ENCODE assay signal across 21 cellular contexts in genomic region chr18:10201655-10202054, GRCh38.
DNase-seq lines count a peak whose midpoint lies in the region; ATAC-seq and TF ChIP-seq lines count a peak whose summit lies in the region.
"Had no signal": no experiment of that assay in that cellular context is flagged by ENCODE, and none has a peak within 500 bp of the region (broad histone marks: within the 10 kb centered on the region; RNA-seq: fewer than 3 reads in every experiment).

No MANE protein-coding gene starts in this region.

- H2AFZ ChIP-seq in PC-3 (ENCODE audit: low read length): no peak overlapping the region
- H2AFZ ChIP-seq: GM23248 had no signal

- no peak overlapping the region for H3K4me2 ChIP-seq in PC-3 (ENCODE audit: low read length)
- H3K4me2 ChIP-seq: BLaER1 had no signal

- H3K27ac ChIP-seq in PC-3 (ENCODE audit: low read length): no peak overlapping the region
- H3K27ac ChIP-seq: BLaER1, GM23248, HL-60 had no signal

- no peak for TF ChIP-seq CTCF in glutamatergic neuron (IDR thresholded peaks at IDR 0.05; ENCODE audit: partially characterized antibody, unreplicated experiment)
- TF ChIP-seq CTCF in PC-3 (conservative IDR thresholded peaks at IDR 0.05; ENCODE audit: low read depth, low read length): no peak

- intact Hi-C loops in PC-3 (cut with micrococcal nuclease): no loop called here

- no peaks in the 10 kb centered on the region for H3K9me3 ChIP-seq in PC-3 (ENCODE audit: low read length)
- H3K9me3 ChIP-seq: BLaER1 had no signal

- H3K4me3 Mint-ChIP-seq in glutamatergic neuron (ENCODE audit: unreplicated experiment): peak overlapping the region; percentile 8
- H3K4me3 Mint-ChIP-seq: IgD-negative memory B cell had no signal

- H3K27ac Mint-ChIP-seq in glutamatergic neuron (ENCODE audit: unreplicated experiment): no peak overlapping the region
- H3K27ac Mint-ChIP-seq: IgD-negative memory B cell had no signal

- no peak overlapping the region for H3K9ac ChIP-seq in PC-3 (ENCODE audit: low read length)
- H3K9ac ChIP-seq: BLaER1, GM23248 had no signal

- H3K79me2 ChIP-seq in PC-3 (ENCODE audit: low read length): no peaks in the 10 kb centered on the region

- H3K36me3 Mint-ChIP-seq in glutamatergic neuron (ENCODE audit: unreplicated experiment): no peaks in the 10 kb centered on the region
- H3K36me3 Mint-ChIP-seq: IgD-negative memory B cell had no signal

- no peaks in the 10 kb centered on the region for H3K36me3 ChIP-seq in PC-3 (ENCODE audit: low read depth, low read length)
- H3K36me3 ChIP-seq: BLaER1 had no signal

- H3K27me3 Mint-ChIP-seq in glutamatergic neuron (ENCODE audit: unreplicated experiment): peaks cover 6% of the 10 kb centered on the region

- H4K20me1 ChIP-seq in PC-3 (ENCODE audit: low read length): no peaks in the 10 kb centered on the region
- H4K20me1 ChIP-seq: BLaER1 had no signal

- H3K4me3 ChIP-seq in PC-3 (ENCODE audit: low read length): no peak overlapping the region
- H3K4me3 ChIP-seq: BLaER1, GM23248 had no signal

- no peaks in the 10 kb centered on the region for H3K9me2 ChIP-seq in PC-3 (replicated peaks; ENCODE audit: low read length)

- H3K4me1 ChIP-seq in PC-3 (ENCODE audit: insufficient read depth, low read length): no peaks in the 10 kb centered on the region
- H3K4me1 ChIP-seq: BLaER1 had no signal

- CTCF ChIA-PET in PC-3 (lab: Charles Lee): no interaction called here

- no TSS peak for BruUV-seq in PC-3 (replicated peaks; lab: Mats Ljungman, UMichigan)

- no peak for ATAC-seq in HG03342 (IDR thresholded peaks at IDR 0.05; ENCODE audit: unreplicated experiment)
- no peak for ATAC-seq in PC-3
- no peak for ATAC-seq in HG03571 (IDR thresholded peaks at IDR 0.05; ENCODE audit: unreplicated experiment)

- H3K27me3 ChIP-seq in PC-3 (ENCODE audit: low read length): peaks cover 37% of the 10 kb centered on the region
- H3K27me3 ChIP-seq: BLaER1 had no signal

- H3K4me1 Mint-ChIP-seq in glutamatergic neuron (ENCODE audit: low read depth, unreplicated experiment): peaks cover 24% of the 10 kb centered on the region
- H3K4me1 Mint-ChIP-seq: IgD-negative memory B cell had no signal

- POLR2A ChIA-PET in PC-3 (lab: Charles Lee; ENCODE audit: unreplicated experiment): no interaction called here

- peaks cover 9% of the 10 kb centered on the region for H3K9me3 Mint-ChIP-seq in glutamatergic neuron (ENCODE audit: unreplicated experiment)

- H3F3A ChIP-seq in PC-3 (ENCODE audit: low read length, unreplicated experiment): no peaks in the 10 kb centered on the region

- DNase-seq in NCI-H510A treated with DMSO at 0.1 percent for 48 hours (lab: John Stamatoyannopoulos, UW) (peak; percentile 1), NCI-H510A (lab: John Stamatoyannopoulos, UW) (no peak), NOMO-1 treated with dmso at 0.1 percent for 144 hours (lab: John Stamatoyannopoulos, UW; ENCODE audit: unreplicated experiment) (peak; percentile 68), glutamatergic neuron (no peak), NCI-H82 treated with DMSO at 0.1 percent for 48 hours (lab: John Stamatoyannopoulos, UW; ENCODE audit: unreplicated experiment) (no peak), PC-3 (no peak)
- DNase-seq: GDM1, GM23248, HCEC 1CT, NCI-H1048, NCI-H146, NCI-H2081 treated with DMSO at 0.1 percent for 48 hours, NCI-H226, NCI-H748 treated with DMSO at 0.1 percent for 48 hours, SHP77 treated with DMSO at 0.1 percent for 48 hours, SW 1271 had no signal

Comparison
In these comparisons a context has a peak if more than half of its experiments do, and no peak if none do; other contexts are left out.
1. DNase-seq: peak in NCI-H510A treated with DMSO at 0.1 percent for 48 hours (single experiment) and NOMO-1 treated with dmso at 0.1 percent for 144 hours (single experiment); none in NCI-H510A (single experiment), glutamatergic neuron (single experiment), NCI-H82 treated with DMSO at 0.1 percent for 48 hours (single experiment) and PC-3 (single experiment).